ENCODE assay signal across 14 cellular contexts in the genomic region with DNA sequence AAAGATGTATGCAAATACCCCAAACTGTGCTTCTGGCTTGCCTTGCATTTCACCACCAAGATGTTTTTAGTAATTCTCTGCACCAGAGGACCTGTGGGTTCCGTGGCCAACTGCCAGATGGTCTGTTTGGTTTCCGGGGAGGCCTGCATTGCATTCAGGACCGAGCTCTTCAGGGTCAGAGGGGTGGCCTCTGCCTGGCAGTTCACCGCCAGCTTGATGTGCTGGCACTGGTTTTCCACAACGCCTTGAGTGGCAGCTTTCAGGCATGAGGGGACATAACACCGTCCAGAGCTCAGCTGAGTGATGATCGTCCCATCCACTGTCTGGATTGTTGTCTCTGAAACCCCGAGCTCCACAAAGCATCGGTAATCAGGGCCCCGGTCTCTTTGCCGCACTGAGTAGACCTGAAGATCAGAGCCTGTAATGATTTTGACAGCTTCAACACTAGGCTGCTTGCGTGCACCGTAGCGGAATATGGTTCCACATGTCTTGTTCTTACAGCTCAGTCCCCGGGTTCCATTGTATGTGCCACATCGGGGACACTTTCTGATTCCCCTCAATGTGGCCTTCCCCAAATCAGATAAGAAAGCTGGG. TPM values are rescaled to one million over a fixed set of nuclear protein-coding genes. Genes with fewer than 3 reads are reported as not detected.
DNase-seq lines count a peak whose midpoint lies in the region; ATAC-seq and TF ChIP-seq lines count a peak whose summit lies in the region.
"Had no signal": no experiment of that assay in that cellular context is flagged by ENCODE, and none has a peak within 500 bp of the region (broad histone marks: within the 10 kb centered on the region; RNA-seq: fewer than 3 reads in every experiment).

No MANE protein-coding gene starts in this region.

- no peak overlapping the region for H3K27ac ChIP-seq in mammary epithelial cell (ENCODE audit: insufficient read depth, low read depth, low read length)
- H3K27ac ChIP-seq in SK-N-SH (ENCODE audit: low read depth in 2 of 2, low read length in 1 of 2): peak overlapping the region in 1 of 2 experiments; percentile 64; a peak in 2 of 4 replicates
- H3K27ac ChIP-seq in PC-9: no peak overlapping the region
- H3K27ac ChIP-seq: lower lobe of right lung had no signal

- POLR2A ChIA-PET in MCF 10A (lab: Yijun Ruan, JAX) (interaction anchor here (0.7 to 1.0 kb wide), 3 partner anchors 15 to 266 kb away, joined by 3 to 4 read pairs (median 3); a partner anchor contains a TSS), SK-N-SH (lab: Yijun Ruan, JAX) (no interaction called here), PC-9 (lab: Charles Lee; ENCODE audit: unreplicated experiment) (no interaction called here)

- TSS peak; percentile 42 for BruUV-seq in mammary epithelial cell (replicated peaks; lab: Mats Ljungman, UMichigan)
- no TSS peak for BruUV-seq in MCF 10A (replicated peaks; lab: Mats Ljungman, UMichigan)
- no TSS peak for BruUV-seq in PC-9 (replicated peaks; lab: Mats Ljungman, UMichigan)

- DNase-seq in mammary epithelial cell (no peak), MCF 10A (ENCODE audit: unreplicated experiment) (no peak), SK-N-SH (no peak), PC-9 (no peak), NCI-H1092 (lab: John Stamatoyannopoulos, UW) (no peak)
- DNase-seq in activated T-cell treated with anti-CD3 and anti-CD28 coated beads, Interleukin-2, amount 50 U/mL, for 48 hours: no peak
- DNase-seq in activated effector memory CD4-positive, alpha-beta T cell treated with Interleukin-2 at 50 U/mL for 16 hours: no peak
- DNase-seq: cerebellar nuclear complex, foreskin melanocyte, H9, lower lobe of right lung, NCI-H774 had no signal

- no peaks in the 10 kb centered on the region for H3K4me1 Mint-ChIP-seq in MCF 10A (ENCODE audit: insufficient read depth, unreplicated experiment)
- H3K4me1 Mint-ChIP-seq: H9 had no signal

- H3K9me2 ChIP-seq in SK-N-SH (no peaks in the 10 kb centered on the region), PC-9 (ENCODE audit: insufficient read depth) (no peaks in the 10 kb centered on the region)

- no peak overlapping the region for H3K27ac Mint-ChIP-seq in MCF 10A (ENCODE audit: low read depth, unreplicated experiment)

- no peak overlapping the region for H2AFZ ChIP-seq in mammary epithelial cell (ENCODE audit: low read depth, low read length)
- H2AFZ ChIP-seq in SK-N-SH (ENCODE audit: low read depth): no peak overlapping the region
- H2AFZ ChIP-seq in PC-9: no peak overlapping the region

- H3K4me1 ChIP-seq in mammary epithelial cell (ENCODE audit: insufficient read depth, low read length): no peaks in the 10 kb centered on the region
- H3K4me1 ChIP-seq in SK-N-SH (ENCODE audit: control insufficient read depth in 1 of 2, insufficient read depth in 2 of 2, low read depth in 1 of 2, low read length in 1 of 2): peaks cover 0 to 7% of the 10 kb centered on the region in 2 experiments; a peak in 1 of 4 replicates
- H3K4me1 ChIP-seq in PC-9 (replicated peaks; ENCODE audit: insufficient read depth): no peaks in the 10 kb centered on the region
- H3K4me1 ChIP-seq: lower lobe of right lung had no signal

- WGBS in mammary epithelial cell (ENCODE audit: low coverage, missing lambda C conversion rate): 94% methylated on average over 16 of the region's 16 CpGs
- 87% methylated on average over 9 of the region's 16 CpGs for WGBS in SK-N-SH (ENCODE audit: low lambda C conversion rate)

- no peak overlapping the region for H3K4me3 Mint-ChIP-seq in MCF 10A (ENCODE audit: unreplicated experiment)
- H3K4me3 Mint-ChIP-seq: H9 had no signal

- H3K9me3 Mint-ChIP-seq in MCF 10A (ENCODE audit: unreplicated experiment): no peaks in the 10 kb centered on the region
- H3K9me3 Mint-ChIP-seq: H9 had no signal

- H3K9ac ChIP-seq in mammary epithelial cell (ENCODE audit: insufficient read depth, low read length): no peak overlapping the region
- no peak overlapping the region for H3K9ac ChIP-seq in SK-N-SH

- peaks cover 55% of the 10 kb centered on the region for H3K36me3 Mint-ChIP-seq in MCF 10A (ENCODE audit: insufficient read depth, unreplicated experiment)

- no peaks in the 10 kb centered on the region for H3K27me3 Mint-ChIP-seq in MCF 10A (ENCODE audit: insufficient read depth, unreplicated experiment)

- CTCF ChIA-PET in mammary epithelial cell (lab: Charles Lee; ENCODE audit: low non-redundant PET) (no interaction called here), MCF 10A (lab: Yijun Ruan, JAX) (interaction anchor here (0.6 to 1.1 kb wide), 2 partner anchors 10 to 849 kb away, joined by 3 to 4 read pairs; a partner anchor contains a TSS), SK-N-SH (lab: Yijun Ruan, JAX) (no interaction called here), PC-9 (lab: Charles Lee) (interaction anchor here (0.6 kb wide), 1 partner anchor 692 kb away, joined by 10 read pairs; no protein-coding TSS in a partner anchor)

- H3K36me3 ChIP-seq in mammary epithelial cell (ENCODE audit: insufficient read depth, low read length) (peaks cover 15% of the 10 kb centered on the region), SK-N-SH (replicated peaks in 1 of 2; ENCODE audit: control insufficient read depth in 1 of 2, insufficient read depth in 2 of 2, low read length in 1 of 2) (peaks cover 0 to 26% of the 10 kb centered on the region in 2 experiments), PC-9 (ENCODE audit: low read depth) (no peaks in the 10 kb centered on the region)

- H3K4me2 ChIP-seq in mammary epithelial cell (ENCODE audit: insufficient read depth, low read depth, low read length) (no peak overlapping the region), SK-N-SH (peak overlapping the region; percentile 48; the same call in 1 of the 2 replicates), PC-9 (no peak overlapping the region)

- dilution Hi-C loops in mammary epithelial cell (cut with HindIII; ENCODE audit: low sequenced_read_pairs): loop anchor here (5.0 kb wide), 2 partner anchors 36 to 39 kb away; no protein-coding TSS in a partner anchor

- H3K27me3 ChIP-seq in mammary epithelial cell (ENCODE audit: insufficient read depth, low read length): no peaks in the 10 kb centered on the region
- H3K27me3 ChIP-seq in SK-N-SH (ENCODE audit: insufficient read depth): no peaks in the 10 kb centered on the region
- H3K27me3 ChIP-seq in PC-9 (ENCODE audit: insufficient read depth, low read depth): no peaks in the 10 kb centered on the region

- H4K20me1 ChIP-seq in mammary epithelial cell (ENCODE audit: insufficient read depth, low read length) (no peaks in the 10 kb centered on the region), SK-N-SH (ENCODE audit: insufficient read depth) (no peaks in the 10 kb centered on the region), PC-9 (ENCODE audit: insufficient read depth) (no peaks in the 10 kb centered on the region)

- TF ChIP-seq EP300 in SK-N-SH (IDR thresholded peaks at IDR 0.05; ENCODE audit: borderline replicate concordance in 1 of 2, low read depth in 1 of 2, low read length in 1 of 2): no peak

- TF ChIP-seq RAD21 in SK-N-SH (IDR thresholded peaks at IDR 0.05; ENCODE audit: low read length): no peak

- H3F3A ChIP-seq in SK-N-SH (replicated peaks; ENCODE audit: insufficient read depth): peaks cover 15% of the 10 kb centered on the region
- 0 out of 2 replicates have a peak, but pooled peaks cover 4% of the 10 kb centered on the region for H3F3A ChIP-seq in PC-9 (ENCODE audit: insufficient read depth, low read depth)

- ATAC-seq in HG03025 (IDR thresholded peaks at IDR 0.05; ENCODE audit: low FRiP score, unreplicated experiment): peak; percentile 76
- ATAC-seq: lower lobe of right lung, sciatic nerve had no signal

- H3K9me3 ChIP-seq in mammary epithelial cell (replicated peaks; ENCODE audit: insufficient read depth, low read length) (no peaks in the 10 kb centered on the region), SK-N-SH (no peaks in the 10 kb centered on the region), PC-9 (ENCODE audit: insufficient read depth, low read depth) (no peaks in the 10 kb centered on the region)
- H3K9me3 ChIP-seq: lower lobe of right lung had no signal

- H3K4me3 ChIP-seq in mammary epithelial cell (replicated peaks in 1 of 3; ENCODE audit: insufficient read depth in 1 of 3, low read depth in 2 of 3, low read length in 3 of 3): no peak overlapping the region
- no peak overlapping the region for H3K4me3 ChIP-seq in SK-N-SH (ENCODE audit: low read depth in 2 of 2, low read length in 1 of 2)
- no peak overlapping the region for H3K4me3 ChIP-seq in PC-9
- H3K4me3 ChIP-seq: lower lobe of right lung had no signal

- in situ Hi-C loops in mammary epithelial cell (cut with MboI; ENCODE audit: low sequenced_read_pairs in 2 of 2): no loop called here

- intact Hi-C loops in mammary epithelial cell (cut with micrococcal nuclease): no loop called here
- intact Hi-C loops in MCF 10A (cut with micrococcal nuclease): no loop called here
- intact Hi-C loops in PC-9 (cut with micrococcal nuclease; ENCODE audit: unreplicated experiment): no loop called here

- TF ChIP-seq CTCF in mammary epithelial cell (conservative IDR thresholded peaks at IDR 0.05 in 1 of 2, IDR thresholded peaks at IDR 0.05 in 1 of 2; ENCODE audit: extremely low read depth in 1 of 2, insufficient read depth in 1 of 2, low read depth in 1 of 2, low read length in 2 of 2) (no peak), MCF 10A (IDR thresholded peaks at IDR 0.05; ENCODE audit: unreplicated experiment) (no peak), SK-N-SH (IDR thresholded peaks at IDR 0.05) (no peak), PC-9 (conservative IDR thresholded peaks at IDR 0.05) (no peak)

- H3K79me2 ChIP-seq in mammary epithelial cell (ENCODE audit: insufficient read depth, low read length) (no peaks in the 10 kb centered on the region), SK-N-SH (ENCODE audit: insufficient read depth) (no peaks in the 10 kb centered on the region), PC-9 (ENCODE audit: low read depth) (no peaks in the 10 kb centered on the region)

TF ChIP-seq in SK-N-SH, 30 proteins besides CTCF, POLR2A, EP300 and RAD21:
- TF ChIP-seq RCOR1 (IDR thresholded peaks at IDR 0.05; ENCODE audit: low read length) (no peak), NFIC (IDR thresholded peaks at IDR 0.05; ENCODE audit: borderline replicate concordance) (0 out of 2 replicates have a peak, but pooled peaks have one; percentile 5), ELF1 (IDR thresholded peaks at IDR 0.05) (no peak)
TF ChIP-seq in SK-N-SH: peak in this region for 1.

RNA-seq across cellular contexts. Expression of a gene that starts 9.4 kb away (rescaled TPM):
- 10 to 100 TPM; 17.3 to 20.2 TPM for total RNA-seq in mammary epithelial cell
- polyA plus RNA-seq in mammary epithelial cell: 8.5 TPM
- polyA minus RNA-seq in mammary epithelial cell: 6.5 TPM
- total RNA-seq in MCF 10A (2022): 17.6 and 28.5 TPM in 2 replicates
- polyA plus RNA-seq in SK-N-SH (2012; rRNA removed): 5.1 and 6.8 TPM in 2 replicates
- polyA plus RNA-seq in SK-N-SH (2012; cell fraction: cytosol; rRNA removed): 5.1 and 7.2 TPM in 2 replicates
- polyA plus RNA-seq in SK-N-SH (2012; cell fraction: nucleus; rRNA removed): 7.8 and 10.7 TPM in 2 replicates
- 12.7 and 14.3 TPM in 2 replicates for total RNA-seq in PC-9 (2021)

Comparison
In these comparisons a context has a peak if more than half of its experiments do, and no peak if none do; other contexts are left out.
1. CTCF ChIA-PET loops: an anchor here in MCF 10A (0.6 to 1.1 kb wide) and PC-9 (0.6 kb wide); none called in mammary epithelial cell and SK-N-SH.